19 cellular contexts compared by ENCODE assay signal in genomic region chr6:142462260-142462659, GRCh38.
DNase-seq lines count a peak whose midpoint lies in the region; ATAC-seq, FAIRE-seq and TF ChIP-seq lines count a peak whose summit lies in the region.
"Had no signal": no experiment of that assay in that cellular context is flagged by ENCODE, and none has a peak within 500 bp of the region (broad histone marks: within the 10 kb centered on the region; RNA-seq: fewer than 3 reads in every experiment).

No MANE protein-coding gene starts in this region.

- no peak overlapping the region for H3K4me3 Mint-ChIP-seq in type B pancreatic cell
- H3K4me3 Mint-ChIP-seq: CD4-positive, alpha-beta T cell; IgD-negative memory B cell; T-helper 2 cell treated with Interferon-gamma antibody and Interleukin-4, amounts not matched to agents 5 μg/mL and 100 μg/mL, for 36 hours had no signal

- H3K4me1 ChIP-seq in PC-3 (ENCODE audit: insufficient read depth, low read length) = no peaks in the 10 kb centered on the region
- H3K4me1 ChIP-seq in endothelial cell of umbilical vein (ENCODE audit: control insufficient read depth, extremely low read depth, insufficient read depth, low read length) = no peaks in the 10 kb centered on the region
- no peaks in the 10 kb centered on the region for H3K4me1 ChIP-seq in stomach
- H3K4me1 ChIP-seq: testis had no signal

- no peak overlapping the region for H3K4me3 ChIP-seq in PC-3 (ENCODE audit: low read length)
- no peak overlapping the region for H3K4me3 ChIP-seq in endothelial cell of umbilical vein (replicated peaks in 1 of 3; ENCODE audit: insufficient read depth in 1 of 3, low read depth in 1 of 3, low read length in 3 of 3)
- no peak overlapping the region for H3K4me3 ChIP-seq in stomach
- H3K4me3 ChIP-seq: testis had no signal

- no peak for TF ChIP-seq EP300 in stomach (IDR thresholded peaks at IDR 0.05)

- H3K27ac ChIP-seq in PC-3 (ENCODE audit: low read length) (no peak overlapping the region), endothelial cell of umbilical vein (ENCODE audit: insufficient read depth, low read depth, low read length) (no peak overlapping the region), stomach (no peak overlapping the region)
- H3K27ac ChIP-seq: testis had no signal

- H3K9me3 ChIP-seq in PC-3 (ENCODE audit: low read length) (no peaks in the 10 kb centered on the region), endothelial cell of umbilical vein (replicated peaks; ENCODE audit: control insufficient read depth, insufficient read depth, low read length) (peaks cover 4% of the 10 kb centered on the region), stomach (peaks cover 0 to 16% (median 7%) of the 10 kb centered on the region in 4 donors)
- H3K9me3 ChIP-seq: testis had no signal

- H4K20me1 ChIP-seq in PC-3 (ENCODE audit: low read length) (no peaks in the 10 kb centered on the region), endothelial cell of umbilical vein (replicated peaks; ENCODE audit: control insufficient read depth, extremely low read depth, insufficient read depth, low read length) (no peaks in the 10 kb centered on the region)

- CTCF ChIA-PET in PC-3 (lab: Charles Lee) = no interaction called here
- CTCF ChIA-PET in endothelial cell of umbilical vein (lab: Charles Lee) = interaction anchor here (1.2 to 2.0 kb wide), 3 partner anchors 13 to 306 kb away, joined by 3 to 7 read pairs (median 4); no protein-coding TSS in a partner anchor

- H3K4me1 Mint-ChIP-seq in type B pancreatic cell (ENCODE audit: unreplicated experiment) = no peaks in the 10 kb centered on the region
- H3K4me1 Mint-ChIP-seq: IgD-negative memory B cell had no signal

- 88 to 95% (median 91%) methylated on average over 2 of the region's 2 CpGs for WGBS in stomach, 5 donors

- ATAC-seq in PC-3 = no peak; the same call in 1 of the 2 replicates

- H3K36me3 ChIP-seq in PC-3 (ENCODE audit: low read depth, low read length) (no peaks in the 10 kb centered on the region), endothelial cell of umbilical vein (ENCODE audit: control insufficient read depth in 2 of 2, extremely low read depth in 1 of 2, insufficient read depth in 2 of 2, low read length in 2 of 2) (no peaks in the 10 kb centered on the region), stomach (no peaks in the 10 kb centered on the region)

- H3F3A ChIP-seq in PC-3 (ENCODE audit: low read length, unreplicated experiment) = no peaks in the 10 kb centered on the region

- intact Hi-C loops in PC-3 (cut with micrococcal nuclease) (no loop called here), endothelial cell of umbilical vein (cut with micrococcal nuclease) (no loop called here), stomach (cut with DNase I; ENCODE audit: low total_unique reads) (no loop called here)

- no peak overlapping the region for H3K27ac Mint-ChIP-seq in type B pancreatic cell
- H3K27ac Mint-ChIP-seq: CD4-positive, alpha-beta T cell; IgD-negative memory B cell; T-helper 2 cell treated with Interferon-gamma antibody and Interleukin-4, amounts not matched to agents 5 μg/mL and 100 μg/mL, for 36 hours had no signal

- FAIRE-seq in endothelial cell of umbilical vein (lab: Jason Lieb, UNC) = no peak
- FAIRE-seq: small intestine had no signal

- no peaks in the 10 kb centered on the region for H3K9me2 ChIP-seq in PC-3 (replicated peaks; ENCODE audit: low read length)

- H3K27me3 ChIP-seq in PC-3 (ENCODE audit: low read length) (no peaks in the 10 kb centered on the region), endothelial cell of umbilical vein (ENCODE audit: control insufficient read depth in 2 of 2, insufficient read depth in 2 of 2, low read length in 2 of 2) (peaks cover 2 to 3% of the 10 kb centered on the region in 2 experiments), stomach (peaks cover 0 to 8% (median 0%) of the 10 kb centered on the region in 3 donors)
- H3K27me3 ChIP-seq: testis had no signal

- no peaks in the 10 kb centered on the region for H3K36me3 Mint-ChIP-seq in type B pancreatic cell

- peak; percentile 31 for TF ChIP-seq POLR2A in endothelial cell of umbilical vein (IDR thresholded peaks at IDR 0.05; ENCODE audit: low read depth, low read length)
- no peak for TF ChIP-seq POLR2A in stomach (IDR thresholded peaks at IDR 0.05)

- BruUV-seq in PC-3 (replicated peaks; lab: Mats Ljungman, UMichigan) (TSS peak; percentile 10), endothelial cell of umbilical vein (replicated peaks; lab: Mats Ljungman, UMichigan) (no TSS peak)

- H3K79me2 ChIP-seq in PC-3 (ENCODE audit: low read length) (no peaks in the 10 kb centered on the region), endothelial cell of umbilical vein (ENCODE audit: control insufficient read depth, insufficient read depth, low read length) (no peaks in the 10 kb centered on the region)

- DNase-seq in DMS53 (lab: John Stamatoyannopoulos, UW) (peak; percentile 2), DMS53 treated with DMSO at 0.1 percent for 48 hours (lab: John Stamatoyannopoulos, UW; ENCODE audit: unreplicated experiment) (no peak), PC-3 (no peak), endothelial cell of umbilical vein (ENCODE audit: low read depth, low spot score) (no peak), type B pancreatic cell (ENCODE audit: extremely low spot score, unreplicated experiment) (no peak), NCI-H128 (lab: John Stamatoyannopoulos, UW; ENCODE audit: unreplicated experiment) (no peak), stomach (no peak)
- no peak for DNase-seq in stimulated activated CD4-positive, alpha-beta T cell treated with anti-CD3 and anti-CD28 coated beads, Interleukin-2, amount 100 ng/mL, for 48 hours
- DNase-seq: activated CD4-positive, CD25-positive, alpha-beta regulatory T cell; caudate nucleus; CD4-positive, alpha-beta T cell; DMS79; NCI-H2029 treated with DMSO at 0.1 percent for 48 hours; NCI-H524; posterior cingulate gyrus; small intestine; testis had no signal

- POLR2A ChIA-PET in PC-3 (lab: Charles Lee; ENCODE audit: unreplicated experiment) (no interaction called here), endothelial cell of umbilical vein (lab: Charles Lee) (no interaction called here)

- H3K9me1 ChIP-seq in endothelial cell of umbilical vein (replicated peaks; ENCODE audit: control insufficient read depth, extremely low read depth, insufficient read depth, low read length) = no peaks in the 10 kb centered on the region

- H3K4me2 ChIP-seq in PC-3 (ENCODE audit: low read length) (no peak overlapping the region), endothelial cell of umbilical vein (ENCODE audit: insufficient read depth, low read length) (no peak overlapping the region)

- H3K9ac ChIP-seq in PC-3 (ENCODE audit: low read length) = no peak overlapping the region
- H3K9ac ChIP-seq in endothelial cell of umbilical vein (replicated peaks; ENCODE audit: extremely low read depth, insufficient read depth, low read length) = no peak overlapping the region

- H3K9me3 Mint-ChIP-seq in type B pancreatic cell = no peaks in the 10 kb centered on the region

- no peaks in the 10 kb centered on the region for H3K27me3 Mint-ChIP-seq in type B pancreatic cell
- H3K27me3 Mint-ChIP-seq: CD4-positive, alpha-beta T cell; IgD-negative memory B cell had no signal

- TF ChIP-seq CTCF in PC-3 (conservative IDR thresholded peaks at IDR 0.05; ENCODE audit: low read depth, low read length) (peak; percentile 24; the same call in 1 of the 2 replicates), endothelial cell of umbilical vein (IDR thresholded peaks at IDR 0.05; ENCODE audit: extremely low read depth in 1 of 2, insufficient read depth in 1 of 2, low read depth in 1 of 2, low read length in 2 of 2) (peak in 1 of 2 donors; percentile 42), type B pancreatic cell (conservative IDR thresholded peaks at IDR 0.05) (peak; percentile 49), stomach (IDR thresholded peaks at IDR 0.05) (no peak)

- dilution Hi-C loops in endothelial cell of umbilical vein (cut with MboI; ENCODE audit: extremely low pct_ligation_motif_present, low sequenced_read_pairs) = no loop called here

- no peak overlapping the region for H2AFZ ChIP-seq in PC-3 (ENCODE audit: low read length)
- H2AFZ ChIP-seq in endothelial cell of umbilical vein (ENCODE audit: low read depth, low read length) = no peak overlapping the region

TF ChIP-seq in endothelial cell of umbilical vein, 7 proteins besides CTCF, POLR2A, EP300 and RAD21:
- TF ChIP-seq GATA2 (IDR thresholded peaks at IDR 0.05; ENCODE audit: insufficient read depth, insufficient read length, low read depth, low read length) (no peak), MAX (IDR thresholded peaks at IDR 0.05; ENCODE audit: insufficient read depth, insufficient read length) (no peak), JUN (IDR thresholded peaks at IDR 0.05; ENCODE audit: borderline replicate concordance, insufficient read depth, insufficient read length, low read depth) (no peak), MYC (IDR thresholded peaks at IDR 0.05; ENCODE audit: low read depth, low read length) (no peak), EZH2 (IDR thresholded peaks at IDR 0.05; ENCODE audit: borderline replicate concordance, low read depth, low read length, severe bottlenecking) (no peak), FOS (IDR thresholded peaks at IDR 0.05; ENCODE audit: borderline replicate concordance, insufficient read depth, low read length) (no peak), POLR2AphosphoS5 (IDR thresholded peaks at IDR 0.05; ENCODE audit: insufficient read depth, low read depth, low read length) (no peak)

Comparison
In these comparisons a context has a peak if more than half of its experiments do, and no peak if none do; other contexts are left out.
1. CTCF ChIP-seq: peak in PC-3 (single experiment) and type B pancreatic cell (single experiment); none in stomach (0 of 7).